ENCODE assay signal across 9 cellular contexts in the genomic region with DNA sequence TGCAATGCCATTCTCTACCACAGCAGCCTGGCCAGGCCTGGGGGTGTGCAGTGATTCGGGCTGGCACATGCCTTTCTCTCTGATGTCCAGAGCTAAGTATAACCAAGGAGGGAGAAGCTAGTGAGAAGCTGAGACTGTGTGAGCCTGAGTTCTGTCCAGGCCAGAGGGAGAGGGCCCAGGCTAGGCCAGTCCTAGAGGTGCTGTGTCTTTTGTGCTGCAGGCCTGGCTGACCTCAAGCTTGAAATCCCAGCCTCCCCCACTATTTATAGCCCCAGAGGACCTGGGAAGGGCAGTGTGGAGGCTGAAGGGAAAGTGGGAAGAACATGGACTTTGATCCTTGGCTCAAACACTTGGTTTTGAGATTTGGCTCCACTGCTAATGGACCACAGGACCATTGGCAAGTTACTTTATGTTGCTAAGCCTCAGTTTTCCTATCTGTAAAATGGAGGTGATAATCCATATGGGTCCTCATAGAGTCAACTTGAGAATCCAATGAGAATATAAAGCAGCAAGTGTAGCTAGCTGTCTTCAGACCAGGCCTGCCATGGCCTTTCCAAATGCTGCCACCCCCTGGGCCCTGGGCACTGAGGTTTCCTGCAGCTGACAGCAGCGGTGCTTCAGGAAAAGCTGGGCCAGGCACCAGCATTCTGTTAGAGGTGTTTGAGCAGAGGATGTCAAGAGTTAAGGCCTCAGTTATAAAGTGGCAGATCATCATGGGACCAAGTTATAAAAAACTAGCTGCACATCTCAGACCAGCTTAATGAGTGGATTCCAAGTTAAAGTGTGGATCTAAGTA.
"Had no signal": no experiment of that assay in that cellular context is flagged by ENCODE, and none has a peak within 500 bp of the region (broad histone marks: within the 10 kb centered on the region; RNA-seq: fewer than 3 reads in every experiment).

No MANE protein-coding gene starts in this region.

- H3K4me3 ChIP-seq: left lung, testis, upper lobe of right lung had no signal

- DNase-seq: central memory CD4-positive, alpha-beta T cell; left lung; naive thymus-derived CD4-positive, alpha-beta T cell; stimulated activated CD4-positive, alpha-beta T cell treated with anti-CD3 and anti-CD28 coated beads, Interleukin-12 subunit alpha, Interleukin-12 subunit beta, amount 100 ng/mL, for 4 hours; stimulated activated CD4-positive, alpha-beta T cell treated with anti-CD3 and anti-CD28 coated beads, Interleukin-2, amount 100 ng/mL, for 48 hours; upper lobe of right lung had no signal

- H3K27me3 ChIP-seq: left lung, testis, upper lobe of right lung had no signal

- H3K9me3 ChIP-seq: left lung, testis, upper lobe of right lung had no signal

- H3K27ac ChIP-seq: left lung, parathyroid adenoma, testis, upper lobe of right lung, VCaP had no signal

- H3K4me1 ChIP-seq: left lung, parathyroid adenoma, upper lobe of right lung had no signal
